1 cellular context compared by ENCODE assay signal in the genomic region with DNA sequence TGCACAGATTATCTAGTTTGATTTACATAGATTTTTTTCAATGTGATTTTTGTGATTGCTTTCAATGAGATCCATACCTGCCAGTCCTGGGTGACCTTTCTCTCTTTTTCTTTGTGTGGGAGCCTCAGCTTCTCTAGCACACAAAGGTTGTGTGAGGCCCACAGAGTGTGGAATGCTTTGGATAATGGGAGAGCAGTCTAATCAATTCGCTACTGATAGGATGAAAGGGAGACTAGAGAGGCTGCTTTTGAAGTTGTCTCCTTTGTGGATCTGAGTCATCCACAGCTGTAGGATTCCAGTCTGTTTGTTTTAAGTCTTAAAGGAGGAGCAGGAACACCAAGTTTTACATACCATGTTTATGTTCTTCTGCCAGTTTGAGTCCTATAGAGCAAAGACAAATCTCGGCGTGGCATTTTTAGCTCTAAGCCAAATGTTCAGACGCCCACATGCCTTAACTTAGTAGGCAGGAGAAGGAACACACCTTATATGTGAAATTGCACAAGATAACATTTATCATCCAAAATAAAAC.
TF ChIP-seq lines count a peak whose summit lies in the region.

No MANE protein-coding gene starts in this region.

TF ChIP-seq in HepG2, 621 proteins besides CTCF, POLR2A, EP300 and RAD21 (continued from another document and continues in another):
- TF ChIP-seq KDM2A (CRISPR knock-in tag; IDR thresholded peaks at IDR 0.05; ENCODE audit: borderline replicate concordance, low read depth) (no peak), ELF3 (CRISPR knock-in tag; IDR thresholded peaks at IDR 0.05) (peak; percentile 79), ZSCAN22 (CRISPR knock-in tag; IDR thresholded peaks at IDR 0.05) (no peak), RFX3 (CRISPR knock-in tag; IDR thresholded peaks at IDR 0.05) (0 out of 2 replicates have a peak, but pooled peaks have one; percentile 17), ZSCAN25 (CRISPR knock-in tag; IDR thresholded peaks at IDR 0.05) (no peak), IRX3 (CRISPR knock-in tag; IDR thresholded peaks at IDR 0.05; ENCODE audit: borderline replicate concordance, low read depth) (no peak), POLR2AphosphoS5 (IDR thresholded peaks at IDR 0.05; ENCODE audit: low read depth, low read length) (no peak), POLR2AphosphoS2 (IDR thresholded peaks at IDR 0.05; ENCODE audit: low read depth, low read length) (no peak), ZNF709 (CRISPR knock-in tag; IDR thresholded peaks at IDR 0.05) (no peak), TOPORS (CRISPR knock-in tag; IDR thresholded peaks at IDR 0.05) (0 out of 2 replicates have a peak, but pooled peaks have one; percentile 36), ARHGAP35 (CRISPR knock-in tag; IDR thresholded peaks at IDR 0.05; ENCODE audit: borderline replicate concordance) (no peak), ZNF256 (CRISPR knock-in tag; conservative IDR thresholded peaks at IDR 0.05) (no peak), KLF6 (CRISPR knock-in tag; IDR thresholded peaks at IDR 0.05) (0 out of 2 replicates have a peak, but pooled peaks have one; percentile 21), ZNF501 (CRISPR knock-in tag; IDR thresholded peaks at IDR 0.05) (no peak), GABPB1 (CRISPR knock-in tag; IDR thresholded peaks at IDR 0.05) (no peak; the same call in 1 of the 2 replicates), HOXD1 (CRISPR knock-in tag; IDR thresholded peaks at IDR 0.05) (peak; percentile 24; the same call in 1 of the 2 replicates), GRHL1 (CRISPR knock-in tag; conservative IDR thresholded peaks at IDR 0.05) (no peak), ZNF550 (CRISPR knock-in tag; IDR thresholded peaks at IDR 0.05; ENCODE audit: borderline replicate concordance) (no peak), RBM22 (optimal IDR thresholded peaks at IDR 0.05; ENCODE audit: low read length) (no peak), THAP7 (CRISPR knock-in tag; IDR thresholded peaks at IDR 0.05) (no peak), ZNF12 (CRISPR knock-in tag; IDR thresholded peaks at IDR 0.05) (peak; percentile 59; the same call in 1 of the 2 replicates), ZNF816 (CRISPR knock-in tag; IDR thresholded peaks at IDR 0.05; ENCODE audit: borderline replicate concordance) (no peak), SOX6 (IDR thresholded peaks at IDR 0.05) (no peak), SOX6 (CRISPR knock-in tag; IDR thresholded peaks at IDR 0.05) (peak; percentile 100), ZNF224 (CRISPR knock-in tag; IDR thresholded peaks at IDR 0.05) (no peak), IRF9 (CRISPR knock-in tag; IDR thresholded peaks at IDR 0.05; ENCODE audit: borderline replicate concordance) (no peak), ATM (IDR thresholded peaks at IDR 0.05; ENCODE audit: borderline replicate concordance) (no peak), ZNF274 (CRISPR knock-in tag; IDR thresholded peaks at IDR 0.05) (no peak), ATF5 (CRISPR knock-in tag; IDR thresholded peaks at IDR 0.05; ENCODE audit: low read depth) (no peak), ZBTB7B (CRISPR knock-in tag; IDR thresholded peaks at IDR 0.05) (peak; percentile 57; the same call in 1 of the 2 replicates), TAF1 (CRISPR knock-in tag; IDR thresholded peaks at IDR 0.05) (no peak; the same call in 1 of the 2 replicates), NCOA1 (CRISPR knock-in tag; IDR thresholded peaks at IDR 0.05) (no peak), SP4 (CRISPR knock-in tag; IDR thresholded peaks at IDR 0.05) (no peak), ZNF879 (CRISPR knock-in tag; IDR thresholded peaks at IDR 0.05) (no peak), CBX2 (IDR thresholded peaks at IDR 0.05; ENCODE audit: low read depth, low read length) (no peak), CBX2 (CRISPR knock-in tag; IDR thresholded peaks at IDR 0.05; ENCODE audit: low read depth) (no peak), CHCHD3 (CRISPR knock-in tag; IDR thresholded peaks at IDR 0.05) (no peak), IRF2 (CRISPR knock-in tag; IDR thresholded peaks at IDR 0.05) (peak; percentile 85; the same call in 1 of the 2 replicates), MBNL3 (CRISPR knock-in tag; conservative IDR thresholded peaks at IDR 0.05) (no peak), SRSF4 (IDR thresholded peaks at IDR 0.05; ENCODE audit: low read depth, low read length, poor library complexity, severe bottlenecking) (no peak), MEIS1 (CRISPR knock-in tag; IDR thresholded peaks at IDR 0.05; ENCODE audit: borderline replicate concordance) (0 out of 2 replicates have a peak, but pooled peaks have one; percentile 12), CENPT (CRISPR knock-in tag; IDR thresholded peaks at IDR 0.05; ENCODE audit: low read depth) (no peak), PCBP2 (optimal IDR thresholded peaks at IDR 0.05; ENCODE audit: low read depth, low read length, poor library complexity, severe bottlenecking) (no peak), CHD4 (IDR thresholded peaks at IDR 0.05; ENCODE audit: borderline replicate concordance, low read length) (no peak), ZNF557 (CRISPR knock-in tag; IDR thresholded peaks at IDR 0.05) (no peak), ATAD3A (CRISPR knock-in tag; IDR thresholded peaks at IDR 0.05) (no peak)
- TF ChIP-seq, protein P1, sequence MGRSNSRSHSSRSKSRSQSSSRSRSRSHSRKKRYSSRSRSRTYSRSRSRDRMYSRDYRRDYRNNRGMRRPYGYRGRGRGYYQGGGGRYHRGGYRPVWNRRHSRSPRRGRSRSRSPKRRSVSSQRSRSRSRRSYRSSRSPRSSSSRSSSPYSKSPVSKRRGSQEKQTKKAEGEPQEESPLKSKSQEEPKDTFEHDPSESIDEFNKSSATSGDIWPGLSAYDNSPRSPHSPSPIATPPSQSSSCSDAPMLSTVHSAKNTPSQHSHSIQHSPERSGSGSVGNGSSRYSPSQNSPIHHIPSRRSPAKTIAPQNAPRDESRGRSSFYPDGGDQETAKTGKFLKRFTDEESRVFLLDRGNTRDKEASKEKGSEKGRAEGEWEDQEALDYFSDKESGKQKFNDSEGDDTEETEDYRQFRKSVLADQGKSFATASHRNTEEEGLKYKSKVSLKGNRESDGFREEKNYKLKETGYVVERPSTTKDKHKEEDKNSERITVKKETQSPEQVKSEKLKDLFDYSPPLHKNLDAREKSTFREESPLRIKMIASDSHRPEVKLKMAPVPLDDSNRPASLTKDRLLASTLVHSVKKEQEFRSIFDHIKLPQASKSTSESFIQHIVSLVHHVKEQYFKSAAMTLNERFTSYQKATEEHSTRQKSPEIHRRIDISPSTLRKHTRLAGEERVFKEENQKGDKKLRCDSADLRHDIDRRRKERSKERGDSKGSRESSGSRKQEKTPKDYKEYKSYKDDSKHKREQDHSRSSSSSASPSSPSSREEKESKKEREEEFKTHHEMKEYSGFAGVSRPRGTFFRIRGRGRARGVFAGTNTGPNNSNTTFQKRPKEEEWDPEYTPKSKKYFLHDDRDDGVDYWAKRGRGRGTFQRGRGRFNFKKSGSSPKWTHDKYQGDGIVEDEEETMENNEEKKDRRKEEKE (IDR thresholded peaks at IDR 0.05) = no peak
- TF ChIP-seq, protein P2, sequence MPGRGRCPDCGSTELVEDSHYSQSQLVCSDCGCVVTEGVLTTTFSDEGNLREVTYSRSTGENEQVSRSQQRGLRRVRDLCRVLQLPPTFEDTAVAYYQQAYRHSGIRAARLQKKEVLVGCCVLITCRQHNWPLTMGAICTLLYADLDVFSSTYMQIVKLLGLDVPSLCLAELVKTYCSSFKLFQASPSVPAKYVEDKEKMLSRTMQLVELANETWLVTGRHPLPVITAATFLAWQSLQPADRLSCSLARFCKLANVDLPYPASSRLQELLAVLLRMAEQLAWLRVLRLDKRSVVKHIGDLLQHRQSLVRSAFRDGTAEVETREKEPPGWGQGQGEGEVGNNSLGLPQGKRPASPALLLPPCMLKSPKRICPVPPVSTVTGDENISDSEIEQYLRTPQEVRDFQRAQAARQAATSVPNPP (CRISPR knock-in tag; IDR thresholded peaks at IDR 0.05) = no peak
- TF ChIP-seq, protein P3, sequence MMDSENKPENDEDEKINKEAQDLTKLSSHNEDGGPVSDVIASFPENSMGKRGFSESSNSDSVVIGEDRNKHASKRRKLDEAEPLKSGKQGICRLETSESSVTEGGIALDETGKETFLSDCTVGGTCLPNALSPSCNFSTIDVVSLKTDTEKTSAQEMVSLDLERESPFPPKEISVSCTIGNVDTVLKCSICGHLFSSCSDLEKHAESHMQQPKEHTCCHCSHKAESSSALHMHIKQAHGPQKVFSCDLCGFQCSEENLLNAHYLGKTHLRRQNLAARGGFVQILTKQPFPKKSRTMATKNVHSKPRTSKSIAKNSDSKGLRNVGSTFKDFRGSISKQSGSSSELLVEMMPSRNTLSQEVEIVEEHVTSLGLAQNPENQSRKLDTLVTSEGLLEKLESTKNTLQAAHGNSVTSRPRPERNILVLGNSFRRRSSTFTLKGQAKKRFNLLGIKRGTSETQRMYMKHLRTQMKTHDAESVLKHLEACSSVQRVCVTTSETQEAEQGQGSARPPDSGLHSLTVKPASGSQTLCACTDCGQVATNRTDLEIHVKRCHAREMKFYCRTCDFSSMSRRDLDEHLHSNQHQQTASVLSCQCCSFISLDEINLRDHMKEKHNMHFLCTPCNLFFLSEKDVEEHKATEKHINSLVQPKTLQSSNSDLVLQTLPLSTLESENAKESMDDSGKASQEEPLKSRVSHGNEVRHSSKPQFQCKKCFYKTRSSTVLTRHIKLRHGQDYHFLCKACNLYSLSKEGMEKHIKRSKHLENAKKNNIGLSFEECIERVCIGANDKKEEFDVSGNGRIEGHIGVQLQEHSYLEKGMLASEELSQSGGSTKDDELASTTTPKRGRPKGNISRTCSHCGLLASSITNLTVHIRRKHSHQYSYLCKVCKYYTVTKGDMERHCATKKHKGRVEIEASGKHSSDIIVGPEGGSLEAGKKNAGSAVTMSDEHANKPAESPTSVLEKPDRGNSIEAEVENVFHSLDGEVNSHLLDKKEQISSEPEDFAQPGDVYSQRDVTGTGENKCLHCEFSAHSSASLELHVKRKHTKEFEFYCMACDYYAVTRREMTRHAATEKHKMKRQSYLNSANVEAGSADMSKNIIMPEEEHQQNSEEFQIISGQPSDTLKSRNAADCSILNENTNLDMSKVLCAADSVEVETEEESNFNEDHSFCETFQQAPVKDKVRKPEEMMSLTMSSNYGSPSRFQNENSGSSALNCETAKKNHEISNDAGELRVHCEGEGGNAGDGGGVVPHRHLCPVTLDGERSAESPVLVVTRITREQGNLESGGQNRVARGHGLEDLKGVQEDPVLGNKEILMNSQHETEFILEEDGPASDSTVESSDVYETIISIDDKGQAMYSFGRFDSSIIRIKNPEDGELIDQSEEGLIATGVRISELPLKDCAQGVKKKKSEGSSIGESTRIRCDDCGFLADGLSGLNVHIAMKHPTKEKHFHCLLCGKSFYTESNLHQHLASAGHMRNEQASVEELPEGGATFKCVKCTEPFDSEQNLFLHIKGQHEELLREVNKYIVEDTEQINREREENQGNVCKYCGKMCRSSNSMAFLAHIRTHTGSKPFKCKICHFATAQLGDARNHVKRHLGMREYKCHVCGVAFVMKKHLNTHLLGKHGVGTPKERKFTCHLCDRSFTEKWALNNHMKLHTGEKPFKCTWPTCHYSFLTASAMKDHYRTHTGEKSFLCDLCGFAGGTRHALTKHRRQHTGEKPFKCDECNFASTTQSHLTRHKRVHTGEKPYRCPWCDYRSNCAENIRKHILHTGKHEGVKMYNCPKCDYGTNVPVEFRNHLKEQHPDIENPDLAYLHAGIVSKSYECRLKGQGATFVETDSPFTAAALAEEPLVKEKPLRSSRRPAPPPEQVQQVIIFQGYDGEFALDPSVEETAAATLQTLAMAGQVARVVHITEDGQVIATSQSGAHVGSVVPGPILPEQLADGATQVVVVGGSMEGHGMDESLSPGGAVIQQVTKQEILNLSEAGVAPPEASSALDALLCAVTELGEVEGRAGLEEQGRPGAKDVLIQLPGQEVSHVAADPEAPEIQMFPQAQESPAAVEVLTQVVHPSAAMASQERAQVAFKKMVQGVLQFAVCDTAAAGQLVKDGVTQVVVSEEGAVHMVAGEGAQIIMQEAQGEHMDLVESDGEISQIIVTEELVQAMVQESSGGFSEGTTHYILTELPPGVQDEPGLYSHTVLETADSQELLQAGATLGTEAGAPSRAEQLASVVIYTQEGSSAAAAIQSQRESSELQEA (CRISPR knock-in tag; IDR thresholded peaks at IDR 0.05; ENCODE audit: not compliant biosample characterization) = no peak
- TF ChIP-seq, protein P4, sequence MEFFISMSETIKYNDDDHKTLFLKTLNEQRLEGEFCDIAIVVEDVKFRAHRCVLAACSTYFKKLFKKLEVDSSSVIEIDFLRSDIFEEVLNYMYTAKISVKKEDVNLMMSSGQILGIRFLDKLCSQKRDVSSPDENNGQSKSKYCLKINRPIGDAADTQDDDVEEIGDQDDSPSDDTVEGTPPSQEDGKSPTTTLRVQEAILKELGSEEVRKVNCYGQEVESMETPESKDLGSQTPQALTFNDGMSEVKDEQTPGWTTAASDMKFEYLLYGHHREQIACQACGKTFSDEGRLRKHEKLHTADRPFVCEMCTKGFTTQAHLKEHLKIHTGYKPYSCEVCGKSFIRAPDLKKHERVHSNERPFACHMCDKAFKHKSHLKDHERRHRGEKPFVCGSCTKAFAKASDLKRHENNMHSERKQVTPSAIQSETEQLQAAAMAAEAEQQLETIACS (CRISPR knock-in tag; IDR thresholded peaks at IDR 0.05) = no peak
